In the genomic region with DNA sequence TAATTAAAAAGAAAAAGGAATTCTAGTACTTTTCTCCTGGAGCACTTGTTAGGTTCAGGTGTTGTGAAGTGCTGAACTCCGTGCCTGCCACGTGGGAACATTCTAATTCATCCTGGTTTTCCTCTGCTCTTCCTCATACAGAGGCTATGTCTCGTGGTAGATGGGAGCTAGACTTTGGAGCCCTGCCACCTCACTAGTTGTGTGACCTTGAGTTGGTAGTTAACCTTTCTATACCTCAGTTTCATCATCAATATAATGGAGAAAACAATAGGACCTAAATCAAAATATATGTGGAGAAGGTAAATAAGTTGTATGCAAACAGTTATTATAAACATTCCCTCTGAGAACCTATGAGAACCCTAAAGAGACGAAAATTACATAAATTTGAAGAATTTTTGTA, we compare ENCODE assay signal across 33 cellular contexts. TPM values are rescaled to one million over a fixed set of nuclear protein-coding genes. Genes with fewer than 3 reads are reported as not detected.
"Had no signal": no experiment of that assay in that cellular context is flagged by ENCODE, and none has a peak within 500 bp of the region (broad histone marks: within the 10 kb centered on the region; RNA-seq: fewer than 3 reads in every experiment).

No MANE protein-coding gene starts in this region.

- H3K9me3 Mint-ChIP-seq: activated CD4-positive, alpha-beta memory T cell treated with anti-CD3 and anti-CD28 coated beads for 36 hours; activated naive CD4-positive, alpha-beta T cell treated with anti-CD3 and anti-CD28 coated beads, Interleukin-2, amount 10 ng/mL, durations not matched to agents 7 days and 5 days; activated naive CD8-positive, alpha-beta T cell treated with anti-CD3 and anti-CD28 coated beads, Interleukin-2, amount 10 ng/mL, durations not matched to agents 7 days and 5 days; activated T-cell treated with anti-CD3 and anti-CD28 coated beads, Interleukin-2, amount 50 U/mL, for 4 hours; activated T-helper 1 cell treated with anti-CD3 and anti-CD28 coated beads, Interleukin-12 subunit alpha, Interleukin-12 subunit beta, Interleukin-2, Interleukin-4 antibody, amounts not matched to agents 30 ng/mL and 10 ng/mL and 1 ng/mL, durations not matched to agents 14 hours and 24 hours and 36 hours; T-helper 2 cell treated with Interferon-gamma antibody and Interleukin-4, amounts not matched to agents 5 μg/mL and 100 μg/mL, for 36 hours had no signal

- DNase-seq: activated CD4-positive, alpha-beta memory T cell treated with anti-CD3 and anti-CD28 coated beads for 36 hours; activated CD4-positive, alpha-beta T cell treated with anti-CD3 and anti-CD28 coated beads, Interleukin-2, amount 50 U/mL, for 1 hour; activated CD8-positive, alpha-beta memory T cell treated with anti-CD3 and anti-CD28 coated beads, Interleukin-2, amount 50 U/mL, for 4 hours; activated gamma-delta T cell treated with Interleukin-2 at 50 U/mL for 16 hours; activated naive CD4-positive, alpha-beta T cell treated with anti-CD3 and anti-CD28 coated beads, Interleukin-2, amount 10 ng/mL, durations not matched to agents 7 days and 5 days; activated naive CD8-positive, alpha-beta T cell treated with anti-CD3 and anti-CD28 coated beads, Interleukin-2, amount 10 ng/mL, durations not matched to agents 7 days and 5 days; activated T-cell treated with anti-CD3 and anti-CD28 coated beads for 4 hours; activated T-cell treated with anti-CD3 and anti-CD28 coated beads, Interleukin-2, amount 50 U/mL, for 4 hours; anterior cingulate cortex; brain microvascular endothelial cell; central memory CD4-positive, alpha-beta T cell; Kasumi-1; KG1; MG63; NCI-H1048; NCI-H1105 treated with DMSO at 0.1 percent for 48 hours; NCI-H1436; NCI-H1694; NCI-H1930; NCI-H2081 treated with DMSO at 0.1 percent for 48 hours; NCI-H345; NCI-H524 treated with DMSO at 0.1 percent for 48 hours; NK-92 treated with Interleukin-12 subunit alpha and Interleukin-12 subunit beta, amount 100 ng/mL, for 24 hours; PC-9; SIG-M5; T-helper 1 cell had no signal

- H3K27me3 ChIP-seq: brain microvascular endothelial cell, MG63 had no signal

- H3K27ac ChIP-seq: brain microvascular endothelial cell, PC-9, RWPE1 had no signal

- ATAC-seq: activated T-cell treated with anti-CD3 and anti-CD28 coated beads, Interleukin-2, amount 50 U/mL, for 4 hours; Right ventricle myocardium inferior; SK-N-SH treated with all-trans-retinoic acid at 6 μM for 48 hours had no signal

- H3K9me3 ChIP-seq: MG63 had no signal

- H3K27ac Mint-ChIP-seq: activated CD4-positive, alpha-beta memory T cell treated with anti-CD3 and anti-CD28 coated beads for 36 hours; activated naive CD4-positive, alpha-beta T cell treated with anti-CD3 and anti-CD28 coated beads, Interleukin-2, amount 10 ng/mL, durations not matched to agents 7 days and 5 days; activated naive CD8-positive, alpha-beta T cell treated with anti-CD3 and anti-CD28 coated beads, Interleukin-2, amount 10 ng/mL, durations not matched to agents 7 days and 5 days; activated T-helper 1 cell treated with anti-CD3 and anti-CD28 coated beads, Interleukin-12 subunit alpha, Interleukin-12 subunit beta, Interleukin-2, Interleukin-4 antibody, amounts not matched to agents 30 ng/mL and 10 ng/mL and 1 ng/mL, durations not matched to agents 14 hours and 24 hours and 36 hours; T-helper 2 cell treated with Interferon-gamma antibody and Interleukin-4, amounts not matched to agents 5 μg/mL and 100 μg/mL, for 36 hours had no signal

- H3K27me3 Mint-ChIP-seq: activated CD4-positive, alpha-beta memory T cell treated with anti-CD3 and anti-CD28 coated beads for 36 hours; activated naive CD4-positive, alpha-beta T cell treated with anti-CD3 and anti-CD28 coated beads, Interleukin-2, amount 10 ng/mL, durations not matched to agents 7 days and 5 days; activated naive CD8-positive, alpha-beta T cell treated with anti-CD3 and anti-CD28 coated beads, Interleukin-2, amount 10 ng/mL, durations not matched to agents 7 days and 5 days had no signal

- H3K4me3 ChIP-seq: MG63, PC-9 had no signal

- H3K4me3 Mint-ChIP-seq: activated CD4-positive, alpha-beta memory T cell treated with anti-CD3 and anti-CD28 coated beads for 36 hours; activated naive CD4-positive, alpha-beta T cell treated with anti-CD3 and anti-CD28 coated beads, Interleukin-2, amount 10 ng/mL, durations not matched to agents 7 days and 5 days; activated naive CD8-positive, alpha-beta T cell treated with anti-CD3 and anti-CD28 coated beads, Interleukin-2, amount 10 ng/mL, durations not matched to agents 7 days and 5 days; activated T-cell treated with anti-CD3 and anti-CD28 coated beads, Interleukin-2, amount 50 U/mL, for 4 hours; activated T-helper 1 cell treated with anti-CD3 and anti-CD28 coated beads, Interleukin-12 subunit alpha, Interleukin-12 subunit beta, Interleukin-2, Interleukin-4 antibody, amounts not matched to agents 30 ng/mL and 10 ng/mL and 1 ng/mL, durations not matched to agents 14 hours and 24 hours and 36 hours; T-helper 2 cell treated with Interferon-gamma antibody and Interleukin-4, amounts not matched to agents 5 μg/mL and 100 μg/mL, for 36 hours had no signal

RNA-seq across cellular contexts. Expression of gene TLR9, which starts 16.9 kb away (rescaled TPM):
- total RNA-seq: NCI-H460, SK-MEL-5 had no signal
